In genomic region chr22:21688706-21689381, GRCh38 we compare ENCODE assay signal across 1 cellular context.
TF ChIP-seq lines count a peak whose summit lies in the region.

No MANE protein-coding gene starts in this region.

TF ChIP-seq in K562, 482 proteins besides CTCF, POLR2A, EP300 and RAD21 (continues in another document):
- TF ChIP-seq GTF2E2 (tag; IDR thresholded peaks at IDR 0.05) (no peak), CBFB (CRISPR knock-in tag; IDR thresholded peaks at IDR 0.05) (no peak), ZNF277 (CRISPR knock-in tag; IDR thresholded peaks at IDR 0.05; ENCODE audit: borderline replicate concordance) (peak; percentile 60; the same call in 1 of the 2 replicates), DMBX1 (CRISPR knock-in tag; IDR thresholded peaks at IDR 0.05; ENCODE audit: borderline replicate concordance) (no peak), CSDE1 (IDR thresholded peaks at IDR 0.05) (no peak), NR4A1 (CRISPR knock-in tag; IDR thresholded peaks at IDR 0.05) (0 out of 2 replicates have a peak, but pooled peaks have one; percentile 59), NR4A1 (tag; IDR thresholded peaks at IDR 0.05) (0 out of 2 replicates have a peak, but pooled peaks have one; percentile 24), SIN3B (IDR thresholded peaks at IDR 0.05; ENCODE audit: low read depth) (no peak), RBM22 (IDR thresholded peaks at IDR 0.05; ENCODE audit: low read depth, low read length, poor library complexity, severe bottlenecking) (no peak), MYNN (IDR thresholded peaks at IDR 0.05) (peak; percentile 57; the same call in 1 of the 2 replicates), MYNN (CRISPR knock-in tag; IDR thresholded peaks at IDR 0.05) (no peak), THRB (CRISPR knock-in tag; conservative IDR thresholded peaks at IDR 0.05) (peak; percentile 89; the same call in 1 of the 2 replicates), GTF3C2 (IDR thresholded peaks at IDR 0.05; ENCODE audit: borderline replicate concordance, extremely low read depth, insufficient read length) (no peak), ZNF717 (CRISPR knock-in tag; IDR thresholded peaks at IDR 0.05) (no peak), CTBP1 (IDR thresholded peaks at IDR 0.05; ENCODE audit: borderline replicate concordance) (no peak), FOXM1 (IDR thresholded peaks at IDR 0.05; ENCODE audit: low read depth) (no peak), FOXM1 (CRISPR knock-in tag; IDR thresholded peaks at IDR 0.05; ENCODE audit: low read depth) (no peak), ZNF668 (CRISPR knock-in tag; IDR thresholded peaks at IDR 0.05) (no peak), TRIM28 (IDR thresholded peaks at IDR 0.05) (no peak), ILF3 (IDR thresholded peaks at IDR 0.05; ENCODE audit: borderline replicate concordance) (no peak), CBX8 (IDR thresholded peaks at IDR 0.05; ENCODE audit: borderline replicate concordance, extremely low read depth, low read depth, low read length, poor library complexity, severe bottlenecking) (no peak), HMBOX1 (IDR thresholded peaks at IDR 0.05) (no peak), HDAC2 (IDR thresholded peaks at IDR 0.05) (no peak), LARP7 (IDR thresholded peaks at IDR 0.05) (no peak), ZNF518B (CRISPR knock-in tag; IDR thresholded peaks at IDR 0.05) (no peak), ZNF785 (CRISPR knock-in tag; IDR thresholded peaks at IDR 0.05) (no peak), JUND (IDR thresholded peaks at IDR 0.05; ENCODE audit: borderline replicate concordance, low read depth, low read length) (no peak), JUND (tag; IDR thresholded peaks at IDR 0.05; ENCODE audit: borderline replicate concordance, low read depth, low read length) (no peak), MYC (IDR thresholded peaks at IDR 0.05; ENCODE audit: low read depth, low read length) (no peak), MYC (CRISPR knock-in tag; IDR thresholded peaks at IDR 0.05; ENCODE audit: borderline replicate concordance, low read depth) (0 out of 2 replicates have a peak, but pooled peaks have one; percentile 49), U2AF2 (optimal IDR thresholded peaks at IDR 0.05; ENCODE audit: low read depth, low read length) (no peak), ARHGAP35 (IDR thresholded peaks at IDR 0.05; ENCODE audit: partially characterized antibody) (no peak), CAMTA2 (CRISPR knock-in tag; conservative IDR thresholded peaks at IDR 0.05) (0 out of 2 replicates have a peak, but pooled peaks have one; percentile 43), SMARCE1 (IDR thresholded peaks at IDR 0.05) (no peak), ZNF695 (CRISPR knock-in tag; IDR thresholded peaks at IDR 0.05) (no peak), ZNF589 (CRISPR knock-in tag; IDR thresholded peaks at IDR 0.05; ENCODE audit: low read depth) (no peak), E2F5 (CRISPR knock-in tag; IDR thresholded peaks at IDR 0.05) (no peak), NRF1 (conservative IDR thresholded peaks at IDR 0.05 in 1 of 2, IDR thresholded peaks at IDR 0.05 in 1 of 2) (no peak), FOXP4 (CRISPR knock-in tag; IDR thresholded peaks at IDR 0.05; ENCODE audit: borderline replicate concordance) (no peak), CREB3 (tag; conservative IDR thresholded peaks at IDR 0.05; ENCODE audit: low read depth) (no peak), KLF1 (tag; IDR thresholded peaks at IDR 0.05) (no peak), GTF2F1 (IDR thresholded peaks at IDR 0.05; ENCODE audit: low read depth, low read length) (no peak), ETS1 (conservative IDR thresholded peaks at IDR 0.05; ENCODE audit: control insufficient read depth, low read depth, low read length) (0 out of 2 replicates have a peak, but pooled peaks have one; percentile 44), SMAD1 (IDR thresholded peaks at IDR 0.05; ENCODE audit: low read depth, low read length, partially characterized antibody) (no peak), SLC30A9 (CRISPR knock-in tag; IDR thresholded peaks at IDR 0.05) (no peak), EP400 (IDR thresholded peaks at IDR 0.05) (no peak), SFPQ (IDR thresholded peaks at IDR 0.05; ENCODE audit: low read depth, low read length) (no peak), PKNOX1 (IDR thresholded peaks at IDR 0.05) (no peak), BACH1 (tag; IDR thresholded peaks at IDR 0.05) (no peak), HDGF (IDR thresholded peaks at IDR 0.05) (no peak)
